Comparison of ENCODE assay signal across 38 cellular contexts in genomic region chr7:51150193-51150592, GRCh38.
"Had no signal": no experiment of that assay in that cellular context is flagged by ENCODE, and none has a peak within 500 bp of the region (broad histone marks: within the 10 kb centered on the region; RNA-seq: fewer than 3 reads in every experiment).

No MANE protein-coding gene starts in this region.

- ATAC-seq: activated naive CD4-positive, alpha-beta T cell treated with anti-CD3 and anti-CD28 coated beads, Interleukin-2, amount 50 U/mL, for 72 hours; activated naive CD8-positive, alpha-beta T cell treated with anti-CD3 and anti-CD28 coated beads, Interleukin-2, amount 50 U/mL, for 24 hours; activated T-cell treated with anti-CD3 and anti-CD28 coated beads, Interleukin-2, amount 50 U/mL, for 4 hours; activated T-cell treated with anti-CD3 and anti-CD28 coated beads, Interleukin-2, amount 50 U/mL, for 72 hours; activated T-helper 17 cell treated with anti-CD3 and anti-CD28 coated beads, Interleukin-2, amount 50 U/mL, for 72 hours; body of pancreas had no signal

- H3K4me3 Mint-ChIP-seq: activated naive CD4-positive, alpha-beta T cell treated with anti-CD3 and anti-CD28 coated beads for 36 hours; activated naive CD4-positive, alpha-beta T cell treated with anti-CD3 and anti-CD28 coated beads, Interleukin-2, amount 10 ng/mL, durations not matched to agents 7 days and 5 days; activated naive CD4-positive, alpha-beta T cell treated with anti-CD3 and anti-CD28 coated beads, Interleukin-2, amount 50 U/mL, for 24 hours; activated naive CD8-positive, alpha-beta T cell; activated naive CD8-positive, alpha-beta T cell treated with anti-CD3 and anti-CD28 coated beads for 36 hours; activated naive CD8-positive, alpha-beta T cell treated with anti-CD3 and anti-CD28 coated beads, Interleukin-2, amount 10 ng/mL, durations not matched to agents 7 days and 5 days; activated naive CD8-positive, alpha-beta T cell treated with anti-CD3 and anti-CD28 coated beads, Interleukin-2, amount 50 U/mL, for 24 hours; activated T-cell treated with anti-CD3 and anti-CD28 coated beads, Interleukin-2, amount 50 U/mL, for 24 hours; activated T-cell treated with anti-CD3 and anti-CD28 coated beads, Interleukin-2, amount 50 U/mL, for 4 hours; activated T-cell treated with anti-CD3 and anti-CD28 coated beads, Interleukin-2, amount 50 U/mL, for 72 hours; activated T-helper 1 cell treated with anti-CD3 and anti-CD28 coated beads, Interleukin-12 subunit alpha, Interleukin-12 subunit beta, Interleukin-2, Interleukin-4 antibody, amounts not matched to agents 30 ng/mL and 10 ng/mL and 1 ng/mL, durations not matched to agents 14 hours and 24 hours and 36 hours; activated T-helper 17 cell treated with anti-CD3 and anti-CD28 coated beads, Interleukin-2, amount 50 U/mL, for 72 hours; brain; central memory CD8-positive, alpha-beta T cell had no signal

- H3K27me3 Mint-ChIP-seq: activated naive CD8-positive, alpha-beta T cell treated with anti-CD3 and anti-CD28 coated beads for 36 hours; brain had no signal

- H3K4me3 ChIP-seq: adrenal gland, ascending aorta, body of pancreas, breast epithelium, cardiac muscle cell had no signal

- H3K27me3 ChIP-seq: adrenal gland, ascending aorta, body of pancreas, breast epithelium had no signal

- H3K27ac ChIP-seq: adrenal gland, ascending aorta, body of pancreas, brain microvascular endothelial cell, cardiac muscle cell had no signal

- H3K36me3 ChIP-seq: adrenal gland, ascending aorta, brain microvascular endothelial cell, breast epithelium, cardiac muscle cell had no signal

- FAIRE-seq: astrocyte had no signal

- H3K4me1 Mint-ChIP-seq: activated naive CD4-positive, alpha-beta T cell treated with anti-CD3 and anti-CD28 coated beads, Interleukin-2, amount 10 ng/mL, durations not matched to agents 7 days and 5 days; activated naive CD4-positive, alpha-beta T cell treated with anti-CD3 and anti-CD28 coated beads, Interleukin-2, amount 50 U/mL, for 24 hours; activated naive CD8-positive, alpha-beta T cell treated with anti-CD3 and anti-CD28 coated beads for 36 hours; activated naive CD8-positive, alpha-beta T cell treated with anti-CD3 and anti-CD28 coated beads, Interleukin-2, amount 10 ng/mL, durations not matched to agents 7 days and 5 days; activated naive CD8-positive, alpha-beta T cell treated with anti-CD3 and anti-CD28 coated beads, Interleukin-2, amount 50 U/mL, for 24 hours; activated T-helper 17 cell treated with anti-CD3 and anti-CD28 coated beads, Interleukin-2, amount 50 U/mL, for 72 hours; central memory CD8-positive, alpha-beta T cell had no signal

- H3K4me1 ChIP-seq: adrenal gland, ascending aorta, body of pancreas, breast epithelium had no signal

- H3K9me3 ChIP-seq: adrenal gland had no signal

- DNase-seq: activated effector memory CD4-positive, alpha-beta T cell treated with anti-CD3 and anti-CD28 coated beads, Interleukin-2, amount 50 U/mL, for 16 hours; activated effector memory CD4-positive, alpha-beta T cell treated with Interleukin-2 at 50 U/mL for 16 hours; activated gamma-delta T cell; activated gamma-delta T cell treated with Interleukin-2 at 50 U/mL for 16 hours; activated naive CD4-positive, alpha-beta T cell; activated naive CD4-positive, alpha-beta T cell treated with anti-CD3 and anti-CD28 coated beads for 36 hours; activated naive CD4-positive, alpha-beta T cell treated with anti-CD3 and anti-CD28 coated beads, Interleukin-2, amount 10 ng/mL, durations not matched to agents 7 days and 5 days; activated naive CD4-positive, alpha-beta T cell treated with anti-CD3 and anti-CD28 coated beads, Interleukin-2, amount 50 U/mL, for 16 hours; activated naive CD4-positive, alpha-beta T cell treated with Interleukin-2 at 50 U/mL for 16 hours; activated naive CD8-positive, alpha-beta T cell treated with anti-CD3 and anti-CD28 coated beads for 36 hours; activated naive CD8-positive, alpha-beta T cell treated with anti-CD3 and anti-CD28 coated beads, Interleukin-2, amount 10 ng/mL, durations not matched to agents 7 days and 5 days; activated naive CD8-positive, alpha-beta T cell treated with anti-CD3 and anti-CD28 coated beads, Interleukin-2, amount 50 U/mL, for 24 hours; activated T-cell treated with anti-CD3 and anti-CD28 coated beads, Interleukin-2, amount 50 U/mL, for 1 hour; activated T-cell treated with anti-CD3 and anti-CD28 coated beads, Interleukin-2, amount 50 U/mL, for 24 hours; activated T-cell treated with anti-CD3 and anti-CD28 coated beads, Interleukin-2, amount 50 U/mL, for 4 hours; activated T-cell treated with anti-CD3 and anti-CD28 coated beads, Interleukin-2, amount 50 U/mL, for 48 hours; activated T-cell treated with anti-CD3 and anti-CD28 coated beads, Interleukin-2, amount 50 U/mL, for 72 hours; adrenal gland; amniotic stem cell; amygdala; anterior cingulate cortex; aorta; body of pancreas; brain microvascular endothelial cell; central memory CD4-positive, alpha-beta T cell; cerebellar nuclear complex had no signal

- H3K27ac Mint-ChIP-seq: activated naive CD4-positive, alpha-beta T cell treated with anti-CD3 and anti-CD28 coated beads for 36 hours; activated naive CD4-positive, alpha-beta T cell treated with anti-CD3 and anti-CD28 coated beads, Interleukin-2, amount 10 ng/mL, durations not matched to agents 7 days and 5 days; activated naive CD4-positive, alpha-beta T cell treated with anti-CD3 and anti-CD28 coated beads, Interleukin-2, amount 50 U/mL, for 24 hours; activated naive CD8-positive, alpha-beta T cell; activated naive CD8-positive, alpha-beta T cell treated with anti-CD3 and anti-CD28 coated beads for 36 hours; activated naive CD8-positive, alpha-beta T cell treated with anti-CD3 and anti-CD28 coated beads, Interleukin-2, amount 10 ng/mL, durations not matched to agents 7 days and 5 days; activated naive CD8-positive, alpha-beta T cell treated with anti-CD3 and anti-CD28 coated beads, Interleukin-2, amount 50 U/mL, for 24 hours; activated T-cell treated with anti-CD3 and anti-CD28 coated beads, Interleukin-2, amount 50 U/mL, for 24 hours; activated T-cell treated with anti-CD3 and anti-CD28 coated beads, Interleukin-2, amount 50 U/mL, for 72 hours; activated T-helper 1 cell treated with anti-CD3 and anti-CD28 coated beads, Interleukin-12 subunit alpha, Interleukin-12 subunit beta, Interleukin-2, Interleukin-4 antibody, amounts not matched to agents 30 ng/mL and 10 ng/mL and 1 ng/mL, durations not matched to agents 14 hours and 24 hours and 36 hours; activated T-helper 17 cell treated with anti-CD3 and anti-CD28 coated beads, Interleukin-2, amount 50 U/mL, for 72 hours; activated T-helper 2 cell treated with anti-CD3 and anti-CD28 coated beads, Interferon-gamma antibody, Interleukin-2, Interleukin-4, amounts not matched to agents 10 μg/mL and 5 μg/mL and 100 μg/mL, durations not matched to agents 14 hours and 24 hours and 36 hours; brain had no signal

- H3K36me3 Mint-ChIP-seq: activated naive CD4-positive, alpha-beta T cell treated with anti-CD3 and anti-CD28 coated beads, Interleukin-2, amount 10 ng/mL, durations not matched to agents 7 days and 5 days; activated naive CD4-positive, alpha-beta T cell treated with anti-CD3 and anti-CD28 coated beads, Interleukin-2, amount 50 U/mL, for 24 hours; activated naive CD8-positive, alpha-beta T cell; activated naive CD8-positive, alpha-beta T cell treated with anti-CD3 and anti-CD28 coated beads for 36 hours; activated naive CD8-positive, alpha-beta T cell treated with anti-CD3 and anti-CD28 coated beads, Interleukin-2, amount 10 ng/mL, durations not matched to agents 7 days and 5 days had no signal
